Comparison of ENCODE assay signal across 8 cellular contexts in the genomic region with DNA sequence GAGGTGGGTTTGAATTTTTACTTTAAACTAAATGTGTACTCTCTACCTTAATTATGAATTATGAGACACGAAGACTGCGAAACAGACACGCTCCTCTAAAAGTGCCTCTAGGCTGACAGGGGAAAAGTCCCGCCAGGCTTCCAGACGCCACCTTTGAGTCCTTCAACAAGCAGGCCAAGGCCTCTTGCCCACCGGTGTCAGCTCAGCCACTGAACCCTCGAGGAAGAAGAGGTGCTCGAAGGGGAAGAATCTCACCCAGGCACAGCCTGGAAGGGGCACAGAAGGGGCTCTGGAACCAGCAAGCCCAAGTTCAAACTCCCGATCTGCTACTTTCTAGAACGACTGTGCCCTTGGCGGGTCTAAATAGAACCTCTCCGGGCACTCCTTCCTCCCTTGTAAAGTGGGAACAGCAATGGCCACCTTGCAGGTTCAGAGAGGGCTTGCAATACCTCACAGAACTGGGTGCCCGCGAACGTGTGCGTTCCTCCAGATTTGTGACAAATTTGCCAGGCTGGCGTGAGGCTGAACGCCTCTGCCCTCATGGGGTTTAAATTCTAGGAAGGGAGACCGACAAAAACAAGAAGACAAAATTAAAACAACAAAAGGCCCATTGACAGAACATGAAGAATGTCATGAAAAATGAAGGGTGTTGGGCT.
DNase-seq lines count a peak whose midpoint lies in the region; ATAC-seq and TF ChIP-seq lines count a peak whose summit lies in the region.

No MANE protein-coding gene starts in this region.

- WGBS in esophagus muscularis mucosa: 77% methylated on average over 19 of the region's 19 CpGs

- peaks cover 28% of the 10 kb centered on the region for H3K4me1 Mint-ChIP-seq in Calu3 (ENCODE audit: low read depth, unreplicated experiment)

- TF ChIP-seq CTCF in Calu3 (IDR thresholded peaks at IDR 0.05; ENCODE audit: unreplicated experiment) (no peak), Peyer's patch (IDR thresholded peaks at IDR 0.05) (no peak), esophagus muscularis mucosa (IDR thresholded peaks at IDR 0.05) (no peak)

- DNase-seq in Calu3 (no peak), Peyer's patch (no peak), esophagus muscularis mucosa (ENCODE audit: extremely low spot score) (no peak), posterior vena cava (ENCODE audit: low spot score) (peak; percentile 53), cerebellum (ENCODE audit: low spot score) (no peak)
- DNase-seq in central memory CD4-positive, alpha-beta T cell: no peak

- no peaks in the 10 kb centered on the region for H3K9me3 ChIP-seq in Peyer's patch
- H3K9me3 ChIP-seq in esophagus muscularis mucosa: no peaks in the 10 kb centered on the region

- H3K27ac ChIP-seq in Peyer's patch (peak overlapping the region; percentile 71 to 95 (median 82)), esophagus muscularis mucosa (replicated peaks in 1 of 4) (peak overlapping the region; percentile 86 to 95 (median 94))

- intact Hi-C loops in Calu3 (cut with micrococcal nuclease; ENCODE audit: unreplicated experiment): no loop called here
- intact Hi-C loops in esophagus muscularis mucosa (cut with DNase I): loop anchor here (5.0 kb wide), 1 partner anchor 44 kb away; no protein-coding TSS in a partner anchor
- intact Hi-C loops in posterior vena cava (cut with DNase I): loop anchor here in 1 of 2 donors (2.0 kb wide), 1 partner anchor 37 kb away; no protein-coding TSS in a partner anchor

- no peak for TF ChIP-seq EP300 in esophagus muscularis mucosa (IDR thresholded peaks at IDR 0.05)

- ATAC-seq in GM18511 (IDR thresholded peaks at IDR 0.05; ENCODE audit: unreplicated experiment) (no peak), HG02973 (IDR thresholded peaks at IDR 0.05; ENCODE audit: unreplicated experiment) (no peak)

- H3K4me1 ChIP-seq in Peyer's patch: peaks cover 0 to 23% (median 13%) of the 10 kb centered on the region in 4 donors
- H3K4me1 ChIP-seq in esophagus muscularis mucosa: peaks cover 36 to 44% (median 43%) of the 10 kb centered on the region in 4 donors

- H3K4me3 ChIP-seq in Peyer's patch: peak overlapping the region; percentile 75 to 99 (median 87)
- H3K4me3 ChIP-seq in esophagus muscularis mucosa: peak overlapping the region; percentile 84 to 98 (median 92)

- peaks cover 30% of the 10 kb centered on the region for H3K36me3 Mint-ChIP-seq in Calu3 (ENCODE audit: insufficient read depth, unreplicated experiment)

- H3K27me3 ChIP-seq in Peyer's patch: no peaks in the 10 kb centered on the region
- H3K27me3 ChIP-seq in esophagus muscularis mucosa: no peaks in the 10 kb centered on the region

- H3K4me3 Mint-ChIP-seq in Calu3 (ENCODE audit: low read depth, unreplicated experiment): peak overlapping the region; percentile 78

- H3K36me3 ChIP-seq in Peyer's patch: no peaks in the 10 kb centered on the region
- H3K36me3 ChIP-seq in esophagus muscularis mucosa: no peaks in the 10 kb centered on the region

- CTCF ChIA-PET in Calu3 (lab: Charles Lee): interaction anchor here (1.4 kb wide), 1 partner anchor 42 kb away, joined by 3 read pairs; no protein-coding TSS in a partner anchor

- peaks cover 10% of the 10 kb centered on the region for H3K27me3 Mint-ChIP-seq in Calu3 (ENCODE audit: unreplicated experiment)

- H3K9me3 Mint-ChIP-seq in Calu3 (ENCODE audit: low read depth, unreplicated experiment): no peaks in the 10 kb centered on the region

- H3K27ac Mint-ChIP-seq in Calu3 (ENCODE audit: unreplicated experiment): peak overlapping the region; percentile 55

- BruUV-seq in Calu3 (replicated peaks; lab: Mats Ljungman, UMichigan): TSS peak; percentile 75

- no peak for TF ChIP-seq POLR2A in Peyer's patch (IDR thresholded peaks at IDR 0.05)
- no peak for TF ChIP-seq POLR2A in esophagus muscularis mucosa (IDR thresholded peaks at IDR 0.05; ENCODE audit: low read depth)
